Comparison of ENCODE assay signal across 20 cellular contexts in genomic region chr6:26067367-26067766, GRCh38.
"Had no signal": no experiment of that assay in that cellular context is flagged by ENCODE, and none has a peak within 500 bp of the region (broad histone marks: within the 10 kb centered on the region; RNA-seq: fewer than 3 reads in every experiment).

No MANE protein-coding gene starts in this region.

- H3K27ac Mint-ChIP-seq: activated B cell treated with CpG ODN at 0.5 μM for 24 hours; activated CD4-positive, alpha-beta T cell treated with anti-CD3 and anti-CD28 coated beads, Interleukin-2, amount 10 ng/mL, durations not matched to agents 24 days and 14 days; activated naive CD4-positive, alpha-beta T cell treated with anti-CD3 and anti-CD28 coated beads, Interleukin-2, amount 50 U/mL, for 72 hours; activated T-cell treated with anti-CD3 and anti-CD28 coated beads, Interleukin-2, amount 50 U/mL, for 72 hours; natural killer cell treated with Interleukin-12 subunit alpha and Interleukin-12 subunit beta and Interleukin-15 and Interleukin-18, amount 100 ng/mL, for 72 hours; stimulated activated memory B cell treated with anti-CD40 and anti-IgM and Interleukin-4, amounts not matched to agents 10 μg/mL and 1 μg/mL and 100 μg/mL, for 72 hours had no signal

- FAIRE-seq: endothelial cell of umbilical vein had no signal

- H3K36me3 ChIP-seq: sigmoid colon, tibial nerve had no signal

- H3K9me3 Mint-ChIP-seq: activated B cell treated with CpG ODN at 0.5 μM for 24 hours; activated CD4-positive, alpha-beta T cell treated with anti-CD3 and anti-CD28 coated beads, Interleukin-2, amount 10 ng/mL, durations not matched to agents 24 days and 14 days; activated naive CD4-positive, alpha-beta T cell treated with anti-CD3 and anti-CD28 coated beads, Interleukin-2, amount 50 U/mL, for 72 hours; activated T-cell treated with anti-CD3 and anti-CD28 coated beads, Interleukin-2, amount 50 U/mL, for 72 hours; natural killer cell treated with Interleukin-12 subunit alpha and Interleukin-12 subunit beta and Interleukin-15 and Interleukin-18, amount 100 ng/mL, for 72 hours; stimulated activated memory B cell treated with anti-CD40 and anti-IgM and Interleukin-4, amounts not matched to agents 10 μg/mL and 1 μg/mL and 100 μg/mL, for 72 hours had no signal

- H3K4me3 Mint-ChIP-seq: activated B cell treated with CpG ODN at 0.5 μM for 24 hours; activated CD4-positive, alpha-beta T cell treated with anti-CD3 and anti-CD28 coated beads, Interleukin-2, amount 10 ng/mL, durations not matched to agents 24 days and 14 days; activated T-cell treated with anti-CD3 and anti-CD28 coated beads, Interleukin-2, amount 50 U/mL, for 72 hours; natural killer cell treated with Interleukin-12 subunit alpha and Interleukin-12 subunit beta and Interleukin-15 and Interleukin-18, amount 100 ng/mL, for 72 hours; stimulated activated memory B cell treated with anti-CD40 and anti-IgM and Interleukin-4, amounts not matched to agents 10 μg/mL and 1 μg/mL and 100 μg/mL, for 72 hours had no signal

- DNase-seq: activated B cell treated with CpG ODN at 0.5 μM for 24 hours; activated CD4-positive, alpha-beta T cell treated with anti-CD3 and anti-CD28 coated beads, Interleukin-2, amount 10 ng/mL, durations not matched to agents 24 days and 14 days; activated CD8-positive, alpha-beta memory T cell treated with anti-CD3 and anti-CD28 coated beads, Interleukin-2, amount 50 U/mL, for 48 hours; activated gamma-delta T cell; activated T-cell treated with anti-CD3 and anti-CD28 coated beads, Interleukin-2, amount 50 U/mL, for 72 hours; caudate nucleus; cortex of kidney; effector CD4-positive, alpha-beta T cell; foreskin keratinocyte; glutamatergic neuron; kidney glomerular epithelial cell; left ventricle myocardium superior; mesenchymal stem cell; sigmoid colon; T-helper 2 cell had no signal

- H3K27ac ChIP-seq: foreskin keratinocyte, tibial nerve had no signal

- H3K9me3 ChIP-seq: sigmoid colon, tibial nerve had no signal

- ATAC-seq: activated naive CD4-positive, alpha-beta T cell treated with anti-CD3 and anti-CD28 coated beads, Interleukin-2, amount 50 U/mL, for 72 hours; activated T-cell treated with anti-CD3 and anti-CD28 coated beads, Interleukin-2, amount 50 U/mL, for 72 hours; foreskin keratinocyte; left ventricle myocardium superior; natural killer cell treated with Interleukin-12 subunit alpha and Interleukin-12 subunit beta and Interleukin-15 and Interleukin-18, amount 100 ng/mL, for 72 hours; stimulated activated memory B cell treated with anti-CD40 and anti-IgM and Interleukin-4, amounts not matched to agents 10 μg/mL and 1 μg/mL and 100 μg/mL, for 72 hours had no signal

- H3K27me3 Mint-ChIP-seq: stimulated activated memory B cell treated with anti-CD40 and anti-IgM and Interleukin-4, amounts not matched to agents 10 μg/mL and 1 μg/mL and 100 μg/mL, for 72 hours had no signal

- H3K4me1 ChIP-seq: foreskin keratinocyte had no signal

- H3K27me3 ChIP-seq: foreskin keratinocyte, sigmoid colon, tibial nerve had no signal

- H3K36me3 Mint-ChIP-seq: activated naive CD4-positive, alpha-beta T cell treated with anti-CD3 and anti-CD28 coated beads, Interleukin-2, amount 50 U/mL, for 72 hours; natural killer cell treated with Interleukin-12 subunit alpha and Interleukin-12 subunit beta and Interleukin-15 and Interleukin-18, amount 100 ng/mL, for 72 hours; stimulated activated memory B cell treated with anti-CD40 and anti-IgM and Interleukin-4, amounts not matched to agents 10 μg/mL and 1 μg/mL and 100 μg/mL, for 72 hours had no signal

- H3K4me3 ChIP-seq: sigmoid colon, tibial nerve had no signal
